1 cellular context compared by ENCODE assay signal in the genomic region with DNA sequence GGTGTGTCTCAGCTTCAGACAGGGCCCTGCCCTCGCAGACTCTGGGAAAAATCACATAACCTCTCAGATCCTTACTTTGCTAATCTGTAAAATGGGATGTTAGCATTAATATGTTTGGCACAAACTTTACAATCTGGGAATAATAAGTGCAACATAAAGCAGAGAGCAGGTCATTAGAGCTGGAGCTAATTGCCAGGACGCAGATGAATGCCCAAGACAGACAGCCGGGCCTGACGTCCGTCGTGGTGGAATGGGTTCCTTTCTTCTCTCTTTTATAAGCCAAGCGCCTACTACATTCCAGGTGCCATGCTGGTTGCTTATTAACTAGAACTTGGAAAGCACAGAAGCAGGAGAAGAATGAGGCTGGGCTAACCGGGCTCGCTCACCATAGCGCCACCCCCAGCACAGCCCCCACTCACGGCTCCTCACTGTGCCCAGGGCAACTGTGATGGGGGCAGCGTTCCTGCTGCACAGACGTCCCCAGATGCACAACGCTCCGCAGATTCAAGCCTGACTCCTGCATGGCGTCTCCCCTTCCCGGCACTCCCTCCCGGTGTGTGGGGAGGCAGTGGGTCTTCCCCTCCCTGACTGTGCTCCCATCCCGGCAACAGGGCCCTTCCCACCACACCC.
TF ChIP-seq lines count a peak whose summit lies in the region.

No MANE protein-coding gene starts in this region.

TF ChIP-seq in HepG2, 621 proteins besides CTCF, POLR2A, EP300 and RAD21 (continued from another document):
- TF ChIP-seq, protein P1, sequence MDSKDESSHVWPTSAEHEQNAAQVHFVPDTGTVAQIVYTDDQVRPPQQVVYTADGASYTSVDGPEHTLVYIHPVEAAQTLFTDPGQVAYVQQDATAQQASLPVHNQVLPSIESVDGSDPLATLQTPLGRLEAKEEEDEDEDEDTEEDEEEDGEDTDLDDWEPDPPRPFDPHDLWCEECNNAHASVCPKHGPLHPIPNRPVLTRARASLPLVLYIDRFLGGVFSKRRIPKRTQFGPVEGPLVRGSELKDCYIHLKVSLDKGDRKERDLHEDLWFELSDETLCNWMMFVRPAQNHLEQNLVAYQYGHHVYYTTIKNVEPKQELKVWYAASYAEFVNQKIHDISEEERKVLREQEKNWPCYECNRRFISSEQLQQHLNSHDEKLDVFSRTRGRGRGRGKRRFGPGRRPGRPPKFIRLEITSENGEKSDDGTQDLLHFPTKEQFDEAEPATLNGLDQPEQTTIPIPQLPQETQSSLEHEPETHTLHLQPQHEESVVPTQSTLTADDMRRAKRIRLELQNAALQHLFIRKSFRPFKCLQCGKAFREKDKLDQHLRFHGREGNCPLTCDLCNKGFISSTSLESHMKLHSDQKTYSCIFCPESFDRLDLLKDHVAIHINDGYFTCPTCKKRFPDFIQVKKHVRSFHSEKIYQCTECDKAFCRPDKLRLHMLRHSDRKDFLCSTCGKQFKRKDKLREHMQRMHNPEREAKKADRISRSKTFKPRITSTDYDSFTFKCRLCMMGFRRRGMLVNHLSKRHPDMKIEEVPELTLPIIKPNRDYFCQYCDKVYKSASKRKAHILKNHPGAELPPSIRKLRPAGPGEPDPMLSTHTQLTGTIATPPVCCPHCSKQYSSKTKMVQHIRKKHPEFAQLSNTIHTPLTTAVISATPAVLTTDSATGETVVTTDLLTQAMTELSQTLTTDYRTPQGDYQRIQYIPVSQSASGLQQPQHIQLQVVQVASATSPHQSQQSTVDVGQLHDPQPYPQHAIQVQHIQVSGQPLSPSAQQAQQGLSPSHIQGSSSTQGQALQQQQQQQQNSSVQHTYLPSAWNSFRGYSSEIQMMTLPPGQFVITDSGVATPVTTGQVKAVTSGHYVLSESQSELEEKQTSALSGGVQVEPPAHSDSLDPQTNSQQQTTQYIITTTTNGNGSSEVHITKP (CRISPR knock-in tag; IDR thresholded peaks at IDR 0.05; ENCODE audit: low read depth) = peak; percentile 16; the same call in 1 of the 2 replicates
- TF ChIP-seq ZBTB38 (CRISPR knock-in tag; IDR thresholded peaks at IDR 0.05) = 0 out of 2 replicates have a peak, but pooled peaks have one; percentile 2
- no peak for TF ChIP-seq RFX5 (IDR thresholded peaks at IDR 0.05; ENCODE audit: low read depth, low read length)
- TF ChIP-seq FIP1L1 (IDR thresholded peaks at IDR 0.05; ENCODE audit: borderline replicate concordance, insufficient read depth, low read depth, low read length) = no peak
- TF ChIP-seq GFI1 (CRISPR knock-in tag; IDR thresholded peaks at IDR 0.05; ENCODE audit: borderline replicate concordance) = 0 out of 2 replicates have a peak, but pooled peaks have one; percentile 10
- peak; percentile 61 for TF ChIP-seq ASH2L (IDR thresholded peaks at IDR 0.05; ENCODE audit: insufficient read length, low read depth, low read length)
- TF ChIP-seq ZNF563 (CRISPR knock-in tag; IDR thresholded peaks at IDR 0.05) = no peak
- peak; percentile 99 for TF ChIP-seq ZNF629 (CRISPR knock-in tag; conservative IDR thresholded peaks at IDR 0.05)
- TF ChIP-seq NCOA2 (CRISPR knock-in tag; IDR thresholded peaks at IDR 0.05) = peak; percentile 22; the same call in 1 of the 2 replicates
- no peak for TF ChIP-seq ZNF20 (CRISPR knock-in tag; IDR thresholded peaks at IDR 0.05)
- no peak for TF ChIP-seq ZNF891 (CRISPR knock-in tag; IDR thresholded peaks at IDR 0.05)
- no peak for TF ChIP-seq ZNF446 (CRISPR knock-in tag; IDR thresholded peaks at IDR 0.05)
- TF ChIP-seq ADNP (CRISPR knock-in tag; IDR thresholded peaks at IDR 0.05) = peak; percentile 61; the same call in 1 of the 2 replicates
- TF ChIP-seq HCFC1 (IDR thresholded peaks at IDR 0.05; ENCODE audit: low read depth, low read length) = no peak
- TF ChIP-seq FLYWCH1 (CRISPR knock-in tag; IDR thresholded peaks at IDR 0.05) = no peak
- TF ChIP-seq, protein P2, sequence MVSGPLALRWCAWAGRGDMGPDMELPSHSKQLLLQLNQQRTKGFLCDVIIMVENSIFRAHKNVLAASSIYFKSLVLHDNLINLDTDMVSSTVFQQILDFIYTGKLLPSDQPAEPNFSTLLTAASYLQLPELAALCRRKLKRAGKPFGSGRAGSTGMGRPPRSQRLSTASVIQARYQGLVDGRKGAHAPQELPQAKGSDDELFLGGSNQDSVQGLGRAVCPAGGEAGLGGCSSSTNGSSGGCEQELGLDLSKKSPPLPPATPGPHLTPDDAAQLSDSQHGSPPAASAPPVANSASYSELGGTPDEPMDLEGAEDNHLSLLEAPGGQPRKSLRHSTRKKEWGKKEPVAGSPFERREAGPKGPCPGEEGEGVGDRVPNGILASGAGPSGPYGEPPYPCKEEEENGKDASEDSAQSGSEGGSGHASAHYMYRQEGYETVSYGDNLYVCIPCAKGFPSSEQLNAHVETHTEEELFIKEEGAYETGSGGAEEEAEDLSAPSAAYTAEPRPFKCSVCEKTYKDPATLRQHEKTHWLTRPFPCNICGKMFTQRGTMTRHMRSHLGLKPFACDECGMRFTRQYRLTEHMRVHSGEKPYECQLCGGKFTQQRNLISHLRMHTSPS (CRISPR knock-in tag; IDR thresholded peaks at IDR 0.05; ENCODE audit: low read depth) = 0 out of 2 replicates have a peak, but pooled peaks have one; percentile 61
- TF ChIP-seq, protein P3, sequence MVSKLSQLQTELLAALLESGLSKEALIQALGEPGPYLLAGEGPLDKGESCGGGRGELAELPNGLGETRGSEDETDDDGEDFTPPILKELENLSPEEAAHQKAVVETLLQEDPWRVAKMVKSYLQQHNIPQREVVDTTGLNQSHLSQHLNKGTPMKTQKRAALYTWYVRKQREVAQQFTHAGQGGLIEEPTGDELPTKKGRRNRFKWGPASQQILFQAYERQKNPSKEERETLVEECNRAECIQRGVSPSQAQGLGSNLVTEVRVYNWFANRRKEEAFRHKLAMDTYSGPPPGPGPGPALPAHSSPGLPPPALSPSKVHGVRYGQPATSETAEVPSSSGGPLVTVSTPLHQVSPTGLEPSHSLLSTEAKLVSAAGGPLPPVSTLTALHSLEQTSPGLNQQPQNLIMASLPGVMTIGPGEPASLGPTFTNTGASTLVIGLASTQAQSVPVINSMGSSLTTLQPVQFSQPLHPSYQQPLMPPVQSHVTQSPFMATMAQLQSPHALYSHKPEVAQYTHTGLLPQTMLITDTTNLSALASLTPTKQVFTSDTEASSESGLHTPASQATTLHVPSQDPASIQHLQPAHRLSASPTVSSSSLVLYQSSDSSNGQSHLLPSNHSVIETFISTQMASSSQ (IDR thresholded peaks at IDR 0.05; ENCODE audit: low read depth) = peak; percentile 90
- TF ChIP-seq, protein P3 (CRISPR knock-in tag; IDR thresholded peaks at IDR 0.05; ENCODE audit: borderline replicate concordance) = peak; percentile 95
- TF ChIP-seq RFXANK (CRISPR knock-in tag; IDR thresholded peaks at IDR 0.05) = no peak
- peak; percentile 89 for TF ChIP-seq KDM1A (CRISPR knock-in tag; IDR thresholded peaks at IDR 0.05)
- TF ChIP-seq, protein P4, sequence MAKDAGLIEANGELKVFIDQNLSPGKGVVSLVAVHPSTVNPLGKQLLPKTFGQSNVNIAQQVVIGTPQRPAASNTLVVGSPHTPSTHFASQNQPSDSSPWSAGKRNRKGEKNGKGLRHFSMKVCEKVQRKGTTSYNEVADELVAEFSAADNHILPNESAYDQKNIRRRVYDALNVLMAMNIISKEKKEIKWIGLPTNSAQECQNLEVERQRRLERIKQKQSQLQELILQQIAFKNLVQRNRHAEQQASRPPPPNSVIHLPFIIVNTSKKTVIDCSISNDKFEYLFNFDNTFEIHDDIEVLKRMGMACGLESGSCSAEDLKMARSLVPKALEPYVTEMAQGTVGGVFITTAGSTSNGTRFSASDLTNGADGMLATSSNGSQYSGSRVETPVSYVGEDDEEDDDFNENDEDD (CRISPR knock-in tag; IDR thresholded peaks at IDR 0.05; ENCODE audit: borderline replicate concordance) = peak; percentile 16; the same call in 1 of the 2 replicates
- 0 out of 2 replicates have a peak, but pooled peaks have one; percentile 59 for TF ChIP-seq PHF21A (CRISPR knock-in tag; IDR thresholded peaks at IDR 0.05)
- TF ChIP-seq SRSF1 (optimal IDR thresholded peaks at IDR 0.05; ENCODE audit: low read depth, low read length) = peak; percentile 84
- no peak for TF ChIP-seq CREM (IDR thresholded peaks at IDR 0.05)
- TF ChIP-seq CREM (CRISPR knock-in tag; IDR thresholded peaks at IDR 0.05) = no peak
- no peak for TF ChIP-seq KLF15 (CRISPR knock-in tag; IDR thresholded peaks at IDR 0.05; ENCODE audit: borderline replicate concordance)
- no peak for TF ChIP-seq ZNF75D (CRISPR knock-in tag; IDR thresholded peaks at IDR 0.05; ENCODE audit: borderline replicate concordance)
- TF ChIP-seq CCDC6 (CRISPR knock-in tag; IDR thresholded peaks at IDR 0.05) = peak; percentile 34; the same call in 1 of the 2 replicates
- TF ChIP-seq ZC3H13 (CRISPR knock-in tag; IDR thresholded peaks at IDR 0.05) = no peak
